Comparison of ENCODE assay signal across 24 cellular contexts in the genomic region with DNA sequence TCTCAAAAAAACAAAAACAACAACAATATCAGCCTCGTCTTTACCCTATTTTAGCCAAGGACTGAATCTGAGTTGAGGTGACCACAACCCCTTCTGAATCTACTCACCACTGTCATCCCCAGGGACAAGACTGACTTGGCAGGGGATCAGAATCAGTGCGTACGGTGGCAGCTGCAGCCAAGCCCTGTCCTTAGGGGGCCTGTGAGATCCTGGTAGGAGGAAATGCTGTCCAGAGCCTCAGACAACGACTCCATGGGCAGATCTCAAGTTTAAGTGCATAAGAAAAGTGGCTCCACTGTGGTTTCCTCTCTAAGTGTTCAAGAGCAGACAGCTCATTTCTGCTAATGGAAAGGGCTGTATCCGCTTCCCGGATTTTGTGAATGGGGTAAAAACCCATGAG. TPM values are rescaled to one million over a fixed set of nuclear protein-coding genes. Genes with fewer than 3 reads are reported as not detected.
DNase-seq lines count a peak whose midpoint lies in the region; ATAC-seq and TF ChIP-seq lines count a peak whose summit lies in the region.
"Had no signal": no experiment of that assay in that cellular context is flagged by ENCODE, and none has a peak within 500 bp of the region (broad histone marks: within the 10 kb centered on the region; RNA-seq: fewer than 3 reads in every experiment).

No MANE protein-coding gene starts in this region.

- H3K23ac ChIP-seq in mesenchymal stem cell (ENCODE audit: low read length in 2 of 2): no peak overlapping the region

- CTCF ChIA-PET in A673 (lab: Charles Lee): no interaction called here
- CTCF ChIA-PET in activated CD4-positive, alpha-beta T cell treated with anti-CD3 and anti-CD28 coated beads, Interleukin-2, amount 10 ng/mL, durations not matched to agents 7 days and 5 days (lab: Charles Lee): interaction anchor here (0.5 to 0.6 kb wide), 2 partner anchors 15 to 64 kb away, joined by 3 to 4 read pairs; no protein-coding TSS in a partner anchor

- H4K20me1 ChIP-seq in GM23338 (replicated peaks; ENCODE audit: insufficient read depth): no peaks in the 10 kb centered on the region

- no peaks in the 10 kb centered on the region for H3K27me3 ChIP-seq in A673 (replicated peaks; ENCODE audit: insufficient read depth, low read depth, low read length, poor library complexity)
- H3K27me3 ChIP-seq in GM23338 (ENCODE audit: insufficient read depth): no peaks in the 10 kb centered on the region
- H3K27me3 ChIP-seq in SJCRH30: no peaks in the 10 kb centered on the region
- no peaks in the 10 kb centered on the region for H3K27me3 ChIP-seq in mesenchymal stem cell (ENCODE audit: control insufficient read depth in 1 of 2, insufficient read depth in 1 of 2, low read length in 2 of 2)
- H3K27me3 ChIP-seq: gastrocnemius medialis, neutrophil, right atrium auricular region, upper lobe of left lung had no signal

- H3K27ac ChIP-seq in A673 (ENCODE audit: low read depth, low read length, poor library complexity, severe bottlenecking): no peak overlapping the region
- H3K27ac ChIP-seq in GM23338 (ENCODE audit: low read depth): no peak overlapping the region
- 0 out of 2 replicates have a peak overlapping the region, but pooled peaks have one; percentile 1 for H3K27ac ChIP-seq in SJCRH30
- H3K27ac ChIP-seq in mesenchymal stem cell (ENCODE audit: low read length, poor library complexity, severe bottlenecking): no peak overlapping the region
- H3K27ac ChIP-seq: epithelial cell of prostate, gastrocnemius medialis, neutrophil, right atrium auricular region, upper lobe of left lung, WERI-Rb-1 had no signal

- H3K79me1 ChIP-seq in mesenchymal stem cell (replicated peaks; ENCODE audit: low read length, poor library complexity, severe bottlenecking): no peaks in the 10 kb centered on the region

- H3K4me3 ChIP-seq in A673 (ENCODE audit: low read depth, low read length, poor library complexity, severe bottlenecking): no peak overlapping the region
- H3K4me3 ChIP-seq in GM23338: no peak overlapping the region
- H3K4me3 ChIP-seq in SJCRH30: no peak overlapping the region
- no peak overlapping the region for H3K4me3 ChIP-seq in mesenchymal stem cell (ENCODE audit: insufficient read depth in 1 of 2, low read depth in 1 of 2, low read length in 2 of 2)
- H3K4me3 ChIP-seq: gastrocnemius medialis, HAP-1, right atrium auricular region, upper lobe of left lung had no signal

- no peaks in the 10 kb centered on the region for H3K9me3 ChIP-seq in A673 (ENCODE audit: low read depth, low read length, poor library complexity, severe bottlenecking)
- no peaks in the 10 kb centered on the region for H3K9me3 ChIP-seq in SJCRH30 (replicated peaks)
- H3K9me3 ChIP-seq in mesenchymal stem cell (ENCODE audit: control insufficient read depth, low read length): no peaks in the 10 kb centered on the region
- H3K9me3 ChIP-seq: gastrocnemius medialis, HAP-1, neutrophil, right atrium auricular region, upper lobe of left lung had no signal

- H4K91ac ChIP-seq in mesenchymal stem cell (ENCODE audit: low read length): no peak overlapping the region

- peaks cover 5% of the 10 kb centered on the region for H3K27me3 Mint-ChIP-seq in GM23338 (ENCODE audit: insufficient read depth, low read depth, poor library complexity)
- no peaks in the 10 kb centered on the region for H3K27me3 Mint-ChIP-seq in activated CD4-positive, alpha-beta T cell treated with anti-CD3 and anti-CD28 coated beads, Interleukin-2, amount 10 ng/mL, durations not matched to agents 7 days and 5 days
- H3K27me3 Mint-ChIP-seq: dendritic cell treated with granulocyte-macrophage colony-stimulating factor and Interleukin-4, amounts not matched to agents 40 ng/mL and 50 ng/mL, for 4 days; stimulated activated naive CD8-positive, alpha-beta T cell treated with anti-CD3 and anti-CD28 coated beads, Interleukin-15, Interleukin-2, amounts not matched to agents 100 ng/mL and 50 ng/mL, for 24 hours had no signal

- H3K9me2 ChIP-seq in GM23338 (ENCODE audit: insufficient read depth): no peaks in the 10 kb centered on the region

- H3K4ac ChIP-seq in mesenchymal stem cell (ENCODE audit: low read depth in 1 of 2, low read length in 2 of 2): no peak overlapping the region

- H2AK5ac ChIP-seq in mesenchymal stem cell (ENCODE audit: low read length, severe bottlenecking): no peak overlapping the region

- H3K4me3 Mint-ChIP-seq in GM23338: no peak overlapping the region
- H3K4me3 Mint-ChIP-seq in activated CD4-positive, alpha-beta T cell treated with anti-CD3 and anti-CD28 coated beads, Interleukin-2, amount 10 ng/mL, durations not matched to agents 7 days and 5 days: no peak overlapping the region
- H3K4me3 Mint-ChIP-seq: activated CD8-positive, alpha-beta T cell treated with anti-CD3 and anti-CD28 coated beads, Interleukin-2, amount 10 ng/mL, durations not matched to agents 7 days and 5 days; activated T-cell treated with anti-CD3 and anti-CD28 coated beads, Interleukin-2, amount 50 U/mL, for 72 hours; dendritic cell treated with granulocyte-macrophage colony-stimulating factor and Interleukin-4, amounts not matched to agents 40 ng/mL and 50 ng/mL, for 4 days; stimulated activated naive CD8-positive, alpha-beta T cell treated with anti-CD3 and anti-CD28 coated beads, Interleukin-15, Interleukin-2, amounts not matched to agents 100 ng/mL and 50 ng/mL, for 24 hours; T-cell had no signal

- H2BK5ac ChIP-seq in mesenchymal stem cell (ENCODE audit: low read depth, low read length, poor library complexity, severe bottlenecking): no peak overlapping the region

- no peaks in the 10 kb centered on the region for H3K79me2 ChIP-seq in GM23338 (replicated peaks; ENCODE audit: insufficient read depth)

- 50% methylated on average over 6 of the region's 6 CpGs for WGBS in mesenchymal stem cell

- no peak overlapping the region for H4K8ac ChIP-seq in mesenchymal stem cell (ENCODE audit: low read length)

- POLR2A ChIA-PET in A673 (lab: Charles Lee; ENCODE audit: low non-redundant PET): no interaction called here
- POLR2A ChIA-PET in activated CD4-positive, alpha-beta T cell treated with anti-CD3 and anti-CD28 coated beads, Interleukin-2, amount 10 ng/mL, durations not matched to agents 7 days and 5 days (lab: Charles Lee): no interaction called here

- H3K9ac ChIP-seq in mesenchymal stem cell (ENCODE audit: low read length): no peak overlapping the region

- no peak overlapping the region for H3K14ac ChIP-seq in mesenchymal stem cell (ENCODE audit: low read length in 2 of 2)

- H3K4me1 ChIP-seq in A673 (ENCODE audit: insufficient read depth, low read length, poor library complexity, severe bottlenecking) (no peaks in the 10 kb centered on the region), GM23338 (ENCODE audit: insufficient read depth) (no peaks in the 10 kb centered on the region), SJCRH30 (peaks cover 17% of the 10 kb centered on the region), mesenchymal stem cell (ENCODE audit: control insufficient read depth, insufficient read depth, low read depth, low read length) (peaks cover 6% of the 10 kb centered on the region)
- H3K4me1 ChIP-seq: gastrocnemius medialis, HAP-1, right atrium auricular region had no signal

- H2BK120ac ChIP-seq in mesenchymal stem cell (ENCODE audit: low read depth, low read length): no peak overlapping the region

- no peaks in the 10 kb centered on the region for H3K9me3 Mint-ChIP-seq in GM23338
- H3K9me3 Mint-ChIP-seq in activated CD4-positive, alpha-beta T cell treated with anti-CD3 and anti-CD28 coated beads, Interleukin-2, amount 10 ng/mL, durations not matched to agents 7 days and 5 days: no peaks in the 10 kb centered on the region
- H3K9me3 Mint-ChIP-seq: activated naive CD4-positive, alpha-beta T cell treated with anti-CD3 and anti-CD28 coated beads, Interleukin-2, amount 50 U/mL, for 72 hours; activated T-cell treated with anti-CD3 and anti-CD28 coated beads, Interleukin-2, amount 50 U/mL, for 72 hours; dendritic cell treated with granulocyte-macrophage colony-stimulating factor and Interleukin-4, amounts not matched to agents 40 ng/mL and 50 ng/mL, for 4 days; stimulated activated naive CD8-positive, alpha-beta T cell treated with anti-CD3 and anti-CD28 coated beads, Interleukin-15, Interleukin-2, amounts not matched to agents 100 ng/mL and 50 ng/mL, for 24 hours; T-cell had no signal

- TF ChIP-seq CTCF in A673 (conservative IDR thresholded peaks at IDR 0.05; ENCODE audit: low read depth, low read length) (no peak), GM23338 (conservative IDR thresholded peaks at IDR 0.05; ENCODE audit: low read depth in 2 of 2) (no peak)

- H3K4me1 Mint-ChIP-seq in GM23338: no peaks in the 10 kb centered on the region
- no peaks in the 10 kb centered on the region for H3K4me1 Mint-ChIP-seq in activated CD4-positive, alpha-beta T cell treated with anti-CD3 and anti-CD28 coated beads, Interleukin-2, amount 10 ng/mL, durations not matched to agents 7 days and 5 days
- H3K4me1 Mint-ChIP-seq: T-cell had no signal

- no peak overlapping the region for H3K18ac ChIP-seq in mesenchymal stem cell (ENCODE audit: low read depth in 1 of 2, low read length in 2 of 2)

- no peak overlapping the region for H3K4me2 ChIP-seq in GM23338
- no peak overlapping the region for H3K4me2 ChIP-seq in mesenchymal stem cell (ENCODE audit: low read length, poor library complexity, severe bottlenecking)

- BruUV-seq in A673 (replicated peaks; lab: Mats Ljungman, UMichigan): no TSS peak

- DNase-seq in A673 (ENCODE audit: low spot score) (peak; percentile 20), GM23338 (ENCODE audit: low spot score) (no peak), SJCRH30 (peak; percentile 90 to 93), mesenchymal stem cell (peak; percentile 62), NOMO-1 (lab: John Stamatoyannopoulos, UW; ENCODE audit: unreplicated experiment in 2 of 2) (no peak), COLO668 (lab: John Stamatoyannopoulos, UW; ENCODE audit: unreplicated experiment) (no peak)
- no peak for DNase-seq in activated CD4-positive, alpha-beta T cell treated with anti-CD3 and anti-CD28 coated beads, Interleukin-2, amount 10 ng/mL, durations not matched to agents 7 days and 5 days
- DNase-seq: activated CD8-positive, alpha-beta T cell treated with anti-CD3 and anti-CD28 coated beads, Interleukin-2, amount 10 ng/mL, durations not matched to agents 7 days and 5 days; activated T-cell treated with anti-CD3 and anti-CD28 coated beads, Interleukin-2, amount 50 U/mL, for 72 hours; gastrocnemius medialis; left colon; midbrain; RPMI8226; T-cell; upper lobe of left lung; WERI-Rb-1 had no signal

- ATAC-seq in GM23338 (no peak), HG03139 (IDR thresholded peaks at IDR 0.05; ENCODE audit: unreplicated experiment) (no peak)
- ATAC-seq: activated CD8-positive, alpha-beta T cell treated with anti-CD3 and anti-CD28 coated beads, Interleukin-2, amount 10 ng/mL, durations not matched to agents 7 days and 5 days; activated naive CD4-positive, alpha-beta T cell treated with anti-CD3 and anti-CD28 coated beads, Interleukin-2, amount 50 U/mL, for 72 hours; activated T-cell treated with anti-CD3 and anti-CD28 coated beads, Interleukin-2, amount 50 U/mL, for 72 hours; gastrocnemius medialis; left colon; T-cell had no signal

- H3K27ac Mint-ChIP-seq in GM23338: no peak overlapping the region
- H3K27ac Mint-ChIP-seq in activated CD4-positive, alpha-beta T cell treated with anti-CD3 and anti-CD28 coated beads, Interleukin-2, amount 10 ng/mL, durations not matched to agents 7 days and 5 days: no peak overlapping the region
- H3K27ac Mint-ChIP-seq: activated CD8-positive, alpha-beta T cell treated with anti-CD3 and anti-CD28 coated beads, Interleukin-2, amount 10 ng/mL, durations not matched to agents 7 days and 5 days; activated naive CD4-positive, alpha-beta T cell treated with anti-CD3 and anti-CD28 coated beads, Interleukin-2, amount 50 U/mL, for 72 hours; activated T-cell treated with anti-CD3 and anti-CD28 coated beads, Interleukin-2, amount 50 U/mL, for 72 hours; dendritic cell treated with granulocyte-macrophage colony-stimulating factor and Interleukin-4, amounts not matched to agents 40 ng/mL and 50 ng/mL, for 4 days; stimulated activated naive CD8-positive, alpha-beta T cell treated with anti-CD3 and anti-CD28 coated beads, Interleukin-15, Interleukin-2, amounts not matched to agents 100 ng/mL and 50 ng/mL, for 24 hours; T-cell had no signal

- no peak overlapping the region for H2BK15ac ChIP-seq in mesenchymal stem cell (ENCODE audit: low read depth, poor library complexity, severe bottlenecking)

- H3K36me3 Mint-ChIP-seq in GM23338 (ENCODE audit: low read depth): 0 out of 3 replicates have a peak, but pooled peaks cover 3% of the 10 kb centered on the region
- H3K36me3 Mint-ChIP-seq in activated CD4-positive, alpha-beta T cell treated with anti-CD3 and anti-CD28 coated beads, Interleukin-2, amount 10 ng/mL, durations not matched to agents 7 days and 5 days (ENCODE audit: low read depth): no peaks in the 10 kb centered on the region
- H3K36me3 Mint-ChIP-seq: activated naive CD4-positive, alpha-beta T cell treated with anti-CD3 and anti-CD28 coated beads, Interleukin-2, amount 50 U/mL, for 72 hours; T-cell had no signal

- no peaks in the 10 kb centered on the region for H3F3A ChIP-seq in GM23338 (replicated peaks; ENCODE audit: low read depth)

- H2AFZ ChIP-seq in GM23338 (peak overlapping the region; percentile 85), mesenchymal stem cell (ENCODE audit: low read depth, low read length) (no peak overlapping the region)

- no peaks in the 10 kb centered on the region for H3K36me3 ChIP-seq in A673 (ENCODE audit: insufficient read depth, low read length, poor library complexity, severe bottlenecking)
- no peaks in the 10 kb centered on the region for H3K36me3 ChIP-seq in GM23338 (ENCODE audit: insufficient read depth)
- H3K36me3 ChIP-seq in SJCRH30: no peaks in the 10 kb centered on the region
- no peaks in the 10 kb centered on the region for H3K36me3 ChIP-seq in mesenchymal stem cell (ENCODE audit: control insufficient read depth in 1 of 2, insufficient read depth in 2 of 2, low read depth in 1 of 2, low read length in 2 of 2)
- H3K36me3 ChIP-seq: gastrocnemius medialis, HAP-1, neutrophil, right atrium auricular region, upper lobe of left lung, WERI-Rb-1 had no signal

- H2BK12ac ChIP-seq in mesenchymal stem cell (ENCODE audit: low read length in 2 of 2): peak overlapping the region in 1 of 2 experiments; percentile 6

- intact Hi-C loops in A673 (cut with micrococcal nuclease; ENCODE audit: unreplicated experiment): no loop called here

RNA-seq across cellular contexts. Expression of gene CYTH3, which starts 22.4 kb away (rescaled TPM):
- total RNA-seq in A673 (2021): 20.2 and 20.5 TPM in 2 replicates
- total RNA-seq in GM23338 (2014; rRNA removed; shearing (Covaris generic)): 15.3 and 28.3 TPM in 2 replicates
- 4.6 and 5.9 TPM in 2 replicates for polyA plus RNA-seq in GM23338 (2016; fragmentation: Nextera tagmentation; extraction: Ambion mirVana)
- 17.2 and 19.2 TPM in 2 replicates for total RNA-seq in SJCRH30 (2014; rRNA removed; shearing (Covaris generic))
- 29.0 TPM for polyA plus RNA-seq in mesenchymal stem cell (2013, experiment 1 of 2)
- polyA plus RNA-seq in mesenchymal stem cell (2013, experiment 2 of 2): 33.4 TPM
- total RNA-seq in activated CD4-positive, alpha-beta T cell treated with anti-CD3 and anti-CD28 coated beads, Interleukin-2, amount 10 ng/mL, durations not matched to agents 7 days and 5 days: 1 to 10 TPM in 1 of 2 experiments, under 1 TPM in 1; 0.74 to 1.4 TPM

RNA-seq across cellular contexts. Expression of gene FAM220A, which starts 53.9 kb away (rescaled TPM):
- 18.5 and 23.4 TPM in 2 replicates for total RNA-seq in A673 (2021)
- total RNA-seq in GM23338 (2014; rRNA removed; shearing (Covaris generic)): 23.6 and 25.1 TPM in 2 replicates
- 11.0 and 12.8 TPM in 2 replicates for polyA plus RNA-seq in GM23338 (2016; fragmentation: Nextera tagmentation; extraction: Ambion mirVana)
- 14.7 and 16.8 TPM in 2 replicates for total RNA-seq in SJCRH30 (2014; rRNA removed; shearing (Covaris generic))
- polyA plus RNA-seq in mesenchymal stem cell (2013, experiment 1 of 2): 14.7 TPM
- polyA plus RNA-seq in mesenchymal stem cell (2013, experiment 2 of 2): 14.3 TPM
- total RNA-seq in activated CD4-positive, alpha-beta T cell treated with anti-CD3 and anti-CD28 coated beads, Interleukin-2, amount 10 ng/mL, durations not matched to agents 7 days and 5 days: 10 to 100 TPM; 11.2 to 17.2 TPM

Comparison
In these comparisons a context has a peak if more than half of its experiments do, and no peak if none do; other contexts are left out.
1. DNase-seq: peak in A673 (single experiment), SJCRH30 (2 of 2) and mesenchymal stem cell (single experiment); none in GM23338 (single experiment), activated CD4-positive, alpha-beta T cell treated with anti-CD3 and anti-CD28 coated beads, Interleukin-2, amount 10 ng/mL, durations not matched to agents 7 days and 5 days (single experiment), NOMO-1 (0 of 2) and COLO668 (single experiment).